1 cellular context compared by ENCODE assay signal in the genomic region with DNA sequence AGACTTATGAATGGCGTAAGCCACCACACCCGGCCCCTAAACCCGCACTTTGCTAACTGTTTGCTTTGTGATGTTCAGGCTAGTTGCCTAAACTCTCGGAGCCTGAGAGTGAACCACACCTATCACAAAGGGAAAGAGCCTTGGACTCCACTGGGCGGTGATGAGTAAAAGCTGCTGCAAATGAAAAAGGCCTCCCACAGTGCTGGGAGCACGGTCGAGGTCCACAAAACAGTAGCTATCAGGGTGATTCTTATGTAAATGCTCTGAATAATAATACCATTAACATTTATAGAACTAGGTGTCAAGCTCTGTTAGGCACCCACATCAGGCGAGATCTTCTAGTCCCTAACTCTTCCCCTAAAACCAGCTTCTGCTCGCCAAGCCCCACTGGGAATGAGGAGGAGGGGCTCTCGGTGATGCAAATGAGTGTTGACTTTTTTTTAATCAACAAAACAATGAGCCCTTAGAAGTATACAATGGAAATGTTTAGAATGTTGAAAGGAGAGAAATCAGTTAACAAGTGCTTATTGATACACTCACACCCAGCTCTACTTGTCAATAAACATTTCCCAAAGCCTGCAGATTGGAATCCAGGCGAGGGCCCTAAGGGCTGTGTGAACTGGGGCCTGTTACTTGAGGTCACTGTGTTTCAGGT.
TF ChIP-seq lines count a peak whose summit lies in the region.

No MANE protein-coding gene starts in this region.

TF ChIP-seq in WTC11, 78 proteins besides CTCF, POLR2A, EP300 and RAD21 (continued from another document):
- TF ChIP-seq, protein P1, sequence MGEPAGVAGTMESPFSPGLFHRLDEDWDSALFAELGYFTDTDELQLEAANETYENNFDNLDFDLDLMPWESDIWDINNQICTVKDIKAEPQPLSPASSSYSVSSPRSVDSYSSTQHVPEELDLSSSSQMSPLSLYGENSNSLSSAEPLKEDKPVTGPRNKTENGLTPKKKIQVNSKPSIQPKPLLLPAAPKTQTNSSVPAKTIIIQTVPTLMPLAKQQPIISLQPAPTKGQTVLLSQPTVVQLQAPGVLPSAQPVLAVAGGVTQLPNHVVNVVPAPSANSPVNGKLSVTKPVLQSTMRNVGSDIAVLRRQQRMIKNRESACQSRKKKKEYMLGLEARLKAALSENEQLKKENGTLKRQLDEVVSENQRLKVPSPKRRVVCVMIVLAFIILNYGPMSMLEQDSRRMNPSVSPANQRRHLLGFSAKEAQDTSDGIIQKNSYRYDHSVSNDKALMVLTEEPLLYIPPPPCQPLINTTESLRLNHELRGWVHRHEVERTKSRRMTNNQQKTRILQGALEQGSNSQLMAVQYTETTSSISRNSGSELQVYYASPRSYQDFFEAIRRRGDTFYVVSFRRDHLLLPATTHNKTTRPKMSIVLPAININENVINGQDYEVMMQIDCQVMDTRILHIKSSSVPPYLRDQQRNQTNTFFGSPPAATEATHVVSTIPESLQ (CRISPR knock-in tag; IDR thresholded peaks at IDR 0.05), result no peak
- TF ChIP-seq FOXP1 (CRISPR knock-in tag; IDR thresholded peaks at IDR 0.05; ENCODE audit: borderline replicate concordance) (no peak), ATF2 (CRISPR knock-in tag; IDR thresholded peaks at IDR 0.05; ENCODE audit: borderline replicate concordance, low read depth) (no peak)
- TF ChIP-seq, protein P2, sequence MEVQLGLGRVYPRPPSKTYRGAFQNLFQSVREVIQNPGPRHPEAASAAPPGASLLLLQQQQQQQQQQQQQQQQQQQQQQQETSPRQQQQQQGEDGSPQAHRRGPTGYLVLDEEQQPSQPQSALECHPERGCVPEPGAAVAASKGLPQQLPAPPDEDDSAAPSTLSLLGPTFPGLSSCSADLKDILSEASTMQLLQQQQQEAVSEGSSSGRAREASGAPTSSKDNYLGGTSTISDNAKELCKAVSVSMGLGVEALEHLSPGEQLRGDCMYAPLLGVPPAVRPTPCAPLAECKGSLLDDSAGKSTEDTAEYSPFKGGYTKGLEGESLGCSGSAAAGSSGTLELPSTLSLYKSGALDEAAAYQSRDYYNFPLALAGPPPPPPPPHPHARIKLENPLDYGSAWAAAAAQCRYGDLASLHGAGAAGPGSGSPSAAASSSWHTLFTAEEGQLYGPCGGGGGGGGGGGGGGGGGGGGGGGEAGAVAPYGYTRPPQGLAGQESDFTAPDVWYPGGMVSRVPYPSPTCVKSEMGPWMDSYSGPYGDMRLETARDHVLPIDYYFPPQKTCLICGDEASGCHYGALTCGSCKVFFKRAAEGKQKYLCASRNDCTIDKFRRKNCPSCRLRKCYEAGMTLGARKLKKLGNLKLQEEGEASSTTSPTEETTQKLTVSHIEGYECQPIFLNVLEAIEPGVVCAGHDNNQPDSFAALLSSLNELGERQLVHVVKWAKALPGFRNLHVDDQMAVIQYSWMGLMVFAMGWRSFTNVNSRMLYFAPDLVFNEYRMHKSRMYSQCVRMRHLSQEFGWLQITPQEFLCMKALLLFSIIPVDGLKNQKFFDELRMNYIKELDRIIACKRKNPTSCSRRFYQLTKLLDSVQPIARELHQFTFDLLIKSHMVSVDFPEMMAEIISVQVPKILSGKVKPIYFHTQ (CRISPR knock-in tag; IDR thresholded peaks at IDR 0.05), result no peak
- TF ChIP-seq, protein P3, sequence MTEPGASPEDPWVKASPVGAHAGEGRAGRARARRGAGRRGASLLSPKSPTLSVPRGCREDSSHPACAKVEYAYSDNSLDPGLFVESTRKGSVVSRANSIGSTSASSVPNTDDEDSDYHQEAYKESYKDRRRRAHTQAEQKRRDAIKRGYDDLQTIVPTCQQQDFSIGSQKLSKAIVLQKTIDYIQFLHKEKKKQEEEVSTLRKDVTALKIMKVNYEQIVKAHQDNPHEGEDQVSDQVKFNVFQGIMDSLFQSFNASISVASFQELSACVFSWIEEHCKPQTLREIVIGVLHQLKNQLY (CRISPR knock-in tag; IDR thresholded peaks at IDR 0.05), result no peak
